ENCODE assay signal across 8 cellular contexts in the genomic region with DNA sequence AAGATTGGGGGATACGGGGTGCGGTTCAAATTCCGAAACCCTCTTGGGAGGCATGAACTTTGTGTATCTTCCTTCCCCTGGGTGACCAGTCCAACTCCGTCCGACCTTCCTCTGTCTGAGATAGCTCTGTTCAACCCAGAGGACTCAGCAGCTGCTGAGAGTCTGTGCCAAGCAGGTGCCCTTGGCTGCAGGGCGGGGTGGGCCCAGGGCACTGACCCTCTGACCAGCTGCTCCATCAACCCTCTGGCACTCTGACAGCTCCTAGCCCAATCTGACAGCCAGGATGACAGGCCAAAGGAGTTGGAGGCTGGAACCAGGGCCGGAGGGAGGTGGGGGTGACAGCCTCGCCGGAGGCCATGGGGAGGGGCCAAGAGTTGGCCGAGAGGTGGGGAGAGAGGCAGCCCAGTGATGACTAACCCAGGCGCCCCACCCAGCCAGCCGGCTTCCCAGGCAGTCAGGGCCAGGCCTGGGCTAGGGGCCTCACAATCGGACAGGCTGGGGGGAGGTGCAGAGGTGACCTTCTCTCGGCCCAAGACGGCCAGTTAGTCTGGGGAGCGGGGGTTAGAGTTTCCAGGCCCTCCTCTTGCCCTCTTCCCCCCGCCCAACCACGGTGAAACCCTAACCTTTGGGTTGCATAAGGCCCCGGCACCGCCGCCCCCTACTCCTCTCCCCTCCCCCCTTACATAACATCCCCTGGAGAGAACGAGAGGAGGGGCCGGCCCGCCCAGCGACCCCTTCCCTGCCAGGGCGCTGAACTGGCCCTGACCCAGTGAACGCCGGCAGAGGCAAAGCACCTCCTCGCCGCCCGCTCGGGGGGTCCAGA. TPM values are rescaled to one million over a fixed set of nuclear protein-coding genes. Genes with fewer than 3 reads are reported as not detected.
DNase-seq lines count a peak whose midpoint lies in the region; ATAC-seq, FAIRE-seq and TF ChIP-seq lines count a peak whose summit lies in the region.

No MANE protein-coding gene starts in this region.

- H3K27ac ChIP-seq in mammary epithelial cell (ENCODE audit: insufficient read depth, low read depth, low read length) (peak overlapping the region; percentile 70), small intestine (ENCODE audit: low read depth in 1 of 2, low read length in 1 of 2) (peak overlapping the region; percentile 97 to 99)

- CTCF ChIA-PET in T-cell (lab: Charles Lee) (interaction anchor here in 1 of 2 donors (1.4 kb wide), 3 partner anchors 31 to 150 kb away, joined by 4 to 6 read pairs (median 6); a partner anchor contains a TSS), mammary epithelial cell (lab: Charles Lee; ENCODE audit: low non-redundant PET) (interaction anchor here (0.6 kb wide), 2 partner anchors 66 kb away, joined by 3 read pairs; a partner anchor contains a TSS)

- H3K36me3 Mint-ChIP-seq in T-cell (peaks cover 10% of the 10 kb centered on the region), immature natural killer cell (peaks cover 12 to 21% (median 16%) of the 10 kb centered on the region in 3 donors)

- POLR2A ChIA-PET in T-cell (lab: Charles Lee), result interaction anchor here (0.5 to 1.4 kb wide), 5 partner anchors 31 to 179 kb away, joined by 3 to 14 read pairs (median 5); no protein-coding TSS in a partner anchor

- H4K20me1 ChIP-seq in mammary epithelial cell (ENCODE audit: insufficient read depth, low read length), result peaks cover 2% of the 10 kb centered on the region

- dilution Hi-C loops in mammary epithelial cell (cut with HindIII; ENCODE audit: low sequenced_read_pairs), result loop anchor here (5.0 kb wide), 3 partner anchors 38 to 132 kb away; a partner anchor contains a TSS

- peak overlapping the region; percentile 87 for H3K4me2 ChIP-seq in mammary epithelial cell (ENCODE audit: insufficient read depth, low read depth, low read length)

- H3K27me3 ChIP-seq in mammary epithelial cell (ENCODE audit: insufficient read depth, low read length), result no peaks in the 10 kb centered on the region
- H3K27me3 ChIP-seq in small intestine (ENCODE audit: control insufficient read depth in 2 of 2, insufficient read depth in 2 of 2, low read length in 2 of 2), result no peaks in the 10 kb centered on the region

- no peak for TF ChIP-seq CTCF in mammary epithelial cell (conservative IDR thresholded peaks at IDR 0.05 in 1 of 2, IDR thresholded peaks at IDR 0.05 in 1 of 2; ENCODE audit: extremely low read depth in 1 of 2, insufficient read depth in 1 of 2, low read depth in 1 of 2, low read length in 2 of 2)

- H3K27me3 Mint-ChIP-seq in T-cell (peaks cover 0 to 4% of the 10 kb centered on the region in 2 donors), immature natural killer cell (ENCODE audit: low read depth in 3 of 3) (peaks cover 9 to 33% (median 21%) of the 10 kb centered on the region in 3 donors)

- in situ Hi-C loops in mammary epithelial cell (cut with MboI; ENCODE audit: low sequenced_read_pairs in 2 of 2), result loop anchor here in 1 of 2 donors (5.0 to 25.0 kb wide), 3 partner anchors 72 to 322 kb away; a partner anchor contains a TSS

- H3K27ac Mint-ChIP-seq in T-cell (no peak overlapping the region), immature natural killer cell (peak overlapping the region in 3 of 6 donors; percentile 27 to 59 (median 58))

- H3K79me2 ChIP-seq in mammary epithelial cell (ENCODE audit: insufficient read depth, low read length), result peaks cover 46% of the 10 kb centered on the region

- 0% methylated on average over 7 of the region's 32 CpGs for WGBS in mammary epithelial cell (ENCODE audit: low coverage, missing lambda C conversion rate)
- 1 to 6% (median 3%) methylated on average over 16 to 32 of the region's 32 CpGs for WGBS in small intestine, 3 donors

- ATAC-seq in T-cell (replicated peaks in 1 of 4), result no peak
- ATAC-seq in GM21381 (IDR thresholded peaks at IDR 0.05; ENCODE audit: unreplicated experiment), result no peak

- H3K36me3 ChIP-seq in mammary epithelial cell (ENCODE audit: insufficient read depth, low read length), result peaks cover 28% of the 10 kb centered on the region
- H3K36me3 ChIP-seq in small intestine (ENCODE audit: control insufficient read depth in 2 of 2, insufficient read depth in 2 of 2, low read length in 2 of 2), result peaks cover 0 to 5% of the 10 kb centered on the region in 2 donors

- H3K4me1 ChIP-seq in mammary epithelial cell (ENCODE audit: insufficient read depth, low read length) (peaks cover 54% of the 10 kb centered on the region), small intestine (ENCODE audit: control insufficient read depth in 2 of 2, insufficient read depth in 1 of 2, low read depth in 1 of 2, low read length in 1 of 2) (peaks cover 0 to 4% of the 10 kb centered on the region in 2 donors)

- H3K4me3 ChIP-seq in mammary epithelial cell (replicated peaks in 1 of 3; ENCODE audit: insufficient read depth in 1 of 3, low read depth in 2 of 3, low read length in 3 of 3), result peak overlapping the region; percentile 72 to 97 (median 78)
- H3K4me3 ChIP-seq in small intestine (ENCODE audit: low read depth in 1 of 2, low read length in 2 of 2), result peak overlapping the region; percentile 75 to 89

- DNase-seq in stimulated activated CD4-positive, alpha-beta T cell treated with anti-CD3 and anti-CD28 coated beads, Interleukin-12 subunit alpha, Interleukin-12 subunit beta, amount 100 ng/mL, for 4 hours, result peak; percentile 34
- no peak for DNase-seq in stimulated activated CD4-positive, alpha-beta T cell treated with anti-CD3 and anti-CD28 coated beads, Interleukin-2, amount 100 ng/mL, for 48 hours
- DNase-seq in T-cell, result peak in 6 of 34 experiments; percentile 19 to 50 (median 38)
- DNase-seq in mammary epithelial cell, result peak; percentile 87
- peak; percentile 47 to 50 (median 50) for DNase-seq in immature natural killer cell
- peak; percentile 90 for DNase-seq in small intestine
- DNase-seq in DMS153 (lab: John Stamatoyannopoulos, UW), result no peak

- peaks cover 38 to 45% (median 43%) of the 10 kb centered on the region in 3 donors for H3K4me1 Mint-ChIP-seq in T-cell
- peaks cover 36 to 48% of the 10 kb centered on the region in 2 donors for H3K4me1 Mint-ChIP-seq in immature natural killer cell

- no peak overlapping the region for H2AFZ ChIP-seq in mammary epithelial cell (ENCODE audit: low read depth, low read length)

- H3K9me3 ChIP-seq in mammary epithelial cell (replicated peaks; ENCODE audit: insufficient read depth, low read length) (no peaks in the 10 kb centered on the region), small intestine (ENCODE audit: control insufficient read depth, low read depth) (no peaks in the 10 kb centered on the region)

- H3K9me3 Mint-ChIP-seq in T-cell (no peaks in the 10 kb centered on the region), immature natural killer cell (no peaks in the 10 kb centered on the region)

- peak overlapping the region; percentile 79 for H3K9ac ChIP-seq in mammary epithelial cell (ENCODE audit: insufficient read depth, low read length)

- no peak for FAIRE-seq in small intestine (lab: Jason Lieb, UNC)

- intact Hi-C loops in mammary epithelial cell (cut with micrococcal nuclease), result loop anchor here (1.0 to 10.0 kb wide), 5 partner anchors 31 to 690 kb away; a partner anchor contains a TSS

- no TSS peak for BruUV-seq in mammary epithelial cell (replicated peaks; lab: Mats Ljungman, UMichigan)

- H3K4me3 Mint-ChIP-seq in T-cell, result peak overlapping the region; percentile 70 to 97 (median 89)
- peak overlapping the region; percentile 51 to 96 (median 79) for H3K4me3 Mint-ChIP-seq in immature natural killer cell

RNA-seq across cellular contexts. Expression of a gene that starts 5.0 kb away (rescaled TPM):
- total RNA-seq in T-cell (under 1 TPM; 0.25 to 0.82 (median 0.59) TPM), mammary epithelial cell (1 to 10 TPM; 2.2 to 5.7 TPM)
- polyA plus RNA-seq in mammary epithelial cell (0.87 TPM), immature natural killer cell (under 1 TPM in 1 of 3 donors, not detected in 2; 0.04 TPM), small intestine (10 to 100 TPM in 1 of 3 donors, 1 to 10 TPM in 2; 5.1 to 10.3 (median 7.8) TPM)
- 4.4 TPM for polyA minus RNA-seq in mammary epithelial cell

RNA-seq across cellular contexts. Expression of a gene that starts 9.3 kb away (rescaled TPM):
- total RNA-seq in T-cell (10 to 100 TPM; 41.4 to 76.0 (median 63.1) TPM), mammary epithelial cell (10 to 100 TPM; 17.8 to 35.5 TPM)
- polyA plus RNA-seq in mammary epithelial cell (10.2 TPM), immature natural killer cell (10 to 100 TPM in 1 of 3 donors, 1 to 10 TPM in 2; 5.8 to 27.2 (median 6.4) TPM), small intestine (10 to 100 TPM; 14.6 to 18.0 (median 14.8) TPM)
- 8.5 TPM for polyA minus RNA-seq in mammary epithelial cell

RNA-seq across cellular contexts. Expression of a gene that starts 27.5 kb away (rescaled TPM):
- total RNA-seq in T-cell, result 1 to 10 TPM in 4 of 5 donors, under 1 TPM in 1; 0.86 to 2.9 (median 1.4) TPM
- total RNA-seq in mammary epithelial cell, result 1 to 10 TPM; 5.7 to 7.3 TPM
- polyA plus RNA-seq in mammary epithelial cell, result 10.1 TPM
- 3.7 TPM for polyA minus RNA-seq in mammary epithelial cell
- under 1 TPM in 1 of 3 donors, not detected in 2; 0.76 TPM for polyA plus RNA-seq in immature natural killer cell
- polyA plus RNA-seq in small intestine, result 1 to 10 TPM in 2 of 3 donors, under 1 TPM in 1; 0.89 to 4.5 (median 1.6) TPM

RNA-seq across cellular contexts. Expression of a gene that starts 30.5 kb away (rescaled TPM):
- total RNA-seq in T-cell, result 100 to 1,000 TPM; 387 to 543 (median 409) TPM
- 100 to 1,000 TPM; 114 to 243 TPM for total RNA-seq in mammary epithelial cell
- 132 TPM for polyA plus RNA-seq in mammary epithelial cell
- polyA minus RNA-seq in mammary epithelial cell, result 482 TPM
- polyA plus RNA-seq in immature natural killer cell, result 100 to 1,000 TPM in 1 of 3 donors, 10 to 100 TPM in 2; 57.0 to 198 (median 84.1) TPM
- 10 to 100 TPM; 61.1 to 87.2 (median 62.8) TPM for polyA plus RNA-seq in small intestine

RNA-seq across cellular contexts. Expression of a gene that starts 46.7 kb away (rescaled TPM):
- total RNA-seq in T-cell (1 to 10 TPM in 4 of 5 donors, under 1 TPM in 1; 0.68 to 8.9 (median 4.4) TPM), mammary epithelial cell (10 to 100 TPM; 10.8 to 89.5 TPM)
- polyA plus RNA-seq in mammary epithelial cell (85.4 TPM), immature natural killer cell (1 to 10 TPM; 2.1 to 9.6 (median 3.3) TPM), small intestine (100 to 1,000 TPM in 1 of 3 donors, 10 to 100 TPM in 1, 1 to 10 TPM in 1; 7.2 to 118 (median 20.8) TPM)
- 77.9 TPM for polyA minus RNA-seq in mammary epithelial cell

Comparison
In these comparisons a context has a peak if more than half of its experiments do, and no peak if none do; other contexts are left out.
1. DNase-seq: peak in stimulated activated CD4-positive, alpha-beta T cell treated with anti-CD3 and anti-CD28 coated beads, Interleukin-12 subunit alpha, Interleukin-12 subunit beta, amount 100 ng/mL, for 4 hours (single experiment), mammary epithelial cell (single experiment), immature natural killer cell (3 of 3) and small intestine (single experiment); none in stimulated activated CD4-positive, alpha-beta T cell treated with anti-CD3 and anti-CD28 coated beads, Interleukin-2, amount 100 ng/mL, for 48 hours (0 of 2) and DMS153 (single experiment).